18 cellular contexts compared by ENCODE assay signal in the genomic region with DNA sequence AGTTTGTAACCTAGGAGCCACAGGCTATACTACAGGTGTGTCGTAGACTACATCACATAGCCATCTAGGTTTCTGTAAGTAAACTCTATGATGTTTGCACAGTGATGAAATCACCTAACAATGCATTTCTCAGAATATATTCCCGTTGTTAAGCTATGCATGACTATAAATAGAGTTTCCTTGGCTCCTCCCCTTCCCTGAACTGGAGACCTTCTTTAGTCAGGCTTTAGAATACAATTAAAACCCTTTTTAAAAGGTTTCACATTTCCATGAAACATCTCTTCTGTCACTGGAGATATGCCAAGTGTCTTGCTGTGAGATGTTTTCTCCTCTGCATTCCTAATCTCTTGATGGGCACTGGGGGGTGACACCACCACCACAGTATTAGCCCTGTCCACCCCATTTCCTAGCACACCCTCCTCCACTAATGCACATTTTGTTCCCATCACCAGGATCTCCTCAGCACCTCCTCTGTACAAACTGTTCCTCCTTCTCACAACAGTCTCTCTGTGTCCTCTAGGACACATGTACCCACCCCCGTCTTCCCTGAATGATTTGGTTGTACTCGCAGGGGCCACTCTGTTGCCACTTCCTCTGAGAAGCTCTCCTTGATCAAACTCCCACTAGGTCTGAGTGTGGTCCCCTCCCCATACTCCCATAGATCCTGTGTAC.
DNase-seq lines count a peak whose midpoint lies in the region; ATAC-seq and TF ChIP-seq lines count a peak whose summit lies in the region.
"Had no signal": no experiment of that assay in that cellular context is flagged by ENCODE, and none has a peak within 500 bp of the region (broad histone marks: within the 10 kb centered on the region; RNA-seq: fewer than 3 reads in every experiment).

No MANE protein-coding gene starts in this region.

- no peak for TF ChIP-seq EP300 in tibial nerve (IDR thresholded peaks at IDR 0.05)

- in situ Hi-C loops in brain microvascular endothelial cell (cut with HindIII; ENCODE audit: low pct_ligation_motif_present, low sequenced_read_pairs) = no loop called here

- TF ChIP-seq POLR2A in tibial nerve (IDR thresholded peaks at IDR 0.05) = no peak

- H3K79me2 ChIP-seq in hepatocyte = no peaks in the 10 kb centered on the region

- H3K27ac ChIP-seq in brain microvascular endothelial cell = no peak overlapping the region
- no peak overlapping the region for H3K27ac ChIP-seq in hepatocyte
- no peak overlapping the region for H3K27ac ChIP-seq in tibial nerve
- H3K27ac ChIP-seq: upper lobe of right lung had no signal

- TF ChIP-seq CTCF in brain microvascular endothelial cell (IDR thresholded peaks at IDR 0.05; ENCODE audit: low read depth, low read length, missing control alignments) (no peak), hepatocyte (IDR thresholded peaks at IDR 0.05; ENCODE audit: poor library complexity) (no peak), tibial nerve (IDR thresholded peaks at IDR 0.05) (no peak)

- WGBS in hepatocyte (ENCODE audit: low lambda C conversion rate, missing lambda C conversion rate) = 69% methylated on average over 4 of the region's 4 CpGs
- 54 to 59% methylated on average over 4 of the region's 4 CpGs for WGBS in tibial nerve, 2 donors

- DNase-seq in A172 (ENCODE audit: low spot score) = peak; percentile 11
- peak; percentile 4 for DNase-seq in HS-5 (ENCODE audit: low read depth)
- DNase-seq in brain microvascular endothelial cell = peak; percentile 48
- peak; percentile 19 for DNase-seq in hepatocyte (ENCODE audit: low spot score)
- no peak for DNase-seq in tibial nerve (ENCODE audit: low spot score in 2 of 2)
- no peak for DNase-seq in glomerular visceral epithelial cell (ENCODE audit: extremely low spot score)
- DNase-seq in CD1c-positive myeloid dendritic cell (ENCODE audit: extremely low spot score) = no peak
- DNase-seq: activated CD4-positive, alpha-beta T cell treated with anti-CD3 and anti-CD28 coated beads, Interleukin-2, amount 10 ng/mL, durations not matched to agents 7 days and 5 days; activated naive CD4-positive, alpha-beta T cell treated with anti-CD3 and anti-CD28 coated beads, Interleukin-2, amount 10 ng/mL, durations not matched to agents 7 days and 5 days; left cardiac atrium; MG63; mucosa of descending colon; NCI-H187 treated with DMSO at 0.1 percent for 48 hours; NCI-H526; stimulated activated naive CD8-positive, alpha-beta T cell treated with anti-CD3 and anti-CD28 coated beads, Interleukin-15, Interleukin-2, amounts not matched to agents 100 U/mL and 50 U/mL, for 24 hours; upper lobe of right lung had no signal

- H3K9me3 ChIP-seq in hepatocyte (ENCODE audit: low read depth) (no peaks in the 10 kb centered on the region), tibial nerve (peaks cover 0 to 12% (median 0%) of the 10 kb centered on the region in 4 donors)
- H3K9me3 ChIP-seq: MG63, upper lobe of right lung had no signal

- ATAC-seq in HG02884 (IDR thresholded peaks at IDR 0.05; ENCODE audit: unreplicated experiment) = no peak
- ATAC-seq: left cardiac atrium; mucosa of descending colon; SK-N-SH treated with all-trans-retinoic acid at 6 μM for 48 hours; stimulated activated naive CD8-positive, alpha-beta T cell treated with anti-CD3 and anti-CD28 coated beads, Interleukin-15, Interleukin-2, amounts not matched to agents 100 U/mL and 50 U/mL, for 24 hours; upper lobe of right lung had no signal

- no peak overlapping the region for H2AFZ ChIP-seq in hepatocyte

- no peaks in the 10 kb centered on the region for H3K9me2 ChIP-seq in hepatocyte (replicated peaks; ENCODE audit: insufficient read depth)

- H3K36me3 ChIP-seq in brain microvascular endothelial cell (replicated peaks) = no peaks in the 10 kb centered on the region
- no peaks in the 10 kb centered on the region for H3K36me3 ChIP-seq in hepatocyte (replicated peaks; ENCODE audit: insufficient read depth, low read depth)
- H3K36me3 ChIP-seq in tibial nerve = no peaks in the 10 kb centered on the region
- H3K36me3 ChIP-seq: MG63, upper lobe of right lung had no signal

- H3K27me3 ChIP-seq in brain microvascular endothelial cell (replicated peaks) (no peaks in the 10 kb centered on the region), hepatocyte (no peaks in the 10 kb centered on the region), tibial nerve (no peaks in the 10 kb centered on the region)
- H3K27me3 ChIP-seq: MG63, upper lobe of right lung had no signal

- no peak overlapping the region for H3K4me3 ChIP-seq in brain microvascular endothelial cell (ENCODE audit: low read depth, low read length)
- no peak overlapping the region for H3K4me3 ChIP-seq in hepatocyte
- no peak overlapping the region for H3K4me3 ChIP-seq in tibial nerve
- H3K4me3 ChIP-seq: MG63, mucosa of descending colon, upper lobe of right lung had no signal

- no peak overlapping the region for H3K4me2 ChIP-seq in hepatocyte

- no peaks in the 10 kb centered on the region for H3K4me1 ChIP-seq in hepatocyte (ENCODE audit: insufficient read depth)
- no peaks in the 10 kb centered on the region for H3K4me1 ChIP-seq in tibial nerve
- H3K4me1 ChIP-seq: upper lobe of right lung had no signal

- no peaks in the 10 kb centered on the region for H4K20me1 ChIP-seq in hepatocyte (ENCODE audit: insufficient read depth, poor library complexity, severe bottlenecking)

Comparison
In these comparisons a context has a peak if more than half of its experiments do, and no peak if none do; other contexts are left out.
1. DNase-seq: peak in A172 (single experiment), HS-5 (single experiment), brain microvascular endothelial cell (single experiment) and hepatocyte (single experiment); none in tibial nerve (0 of 2), glomerular visceral epithelial cell (single experiment) and CD1c-positive myeloid dendritic cell (single experiment).